Comparison of ENCODE assay signal across 8 cellular contexts in genomic region chr22:43923191-43923590, GRCh38. TPM values are rescaled to one million over a fixed set of nuclear protein-coding genes. Genes with fewer than 3 reads are reported as not detected.
A peak's percentile ranks its signal among the peaks of the same experiment; 100 is the strongest.
DNase-seq lines count a peak whose midpoint lies in the region; ATAC-seq, FAIRE-seq and TF ChIP-seq lines count a peak whose summit lies in the region.

No MANE protein-coding gene starts in this region.

- intact Hi-C loops in A673 (cut with micrococcal nuclease; ENCODE audit: unreplicated experiment) = no loop called here

- no peaks in the 10 kb centered on the region for H3K79me2 ChIP-seq in hepatocyte

- H2AFZ ChIP-seq in hepatocyte = peak overlapping the region; percentile 87

- H3K4me2 ChIP-seq in hepatocyte = peak overlapping the region; percentile 94

- POLR2A ChIA-PET in A673 (lab: Charles Lee; ENCODE audit: low non-redundant PET) = no interaction called here

- H3K27ac ChIP-seq in A673 (ENCODE audit: low read depth, low read length, poor library complexity, severe bottlenecking) (no peak overlapping the region), WERI-Rb-1 (peak overlapping the region; percentile 72), hepatocyte (peak overlapping the region; percentile 70)

- no peaks in the 10 kb centered on the region for H3K36me3 Mint-ChIP-seq in stimulated activated naive CD8-positive, alpha-beta T cell treated with anti-CD3 and anti-CD28 coated beads, Interleukin-15, Interleukin-2, amounts not matched to agents 100 ng/mL and 50 ng/mL, for 24 hours (ENCODE audit: low read depth)

- H3K4me1 ChIP-seq in A673 (ENCODE audit: insufficient read depth, low read length, poor library complexity, severe bottlenecking) (peaks cover 20% of the 10 kb centered on the region), hepatocyte (ENCODE audit: insufficient read depth) (peaks cover 6% of the 10 kb centered on the region)

- no peaks in the 10 kb centered on the region for H4K20me1 ChIP-seq in hepatocyte (ENCODE audit: insufficient read depth, poor library complexity, severe bottlenecking)

- no peaks in the 10 kb centered on the region for H3K9me2 ChIP-seq in hepatocyte (replicated peaks; ENCODE audit: insufficient read depth)

- no TSS peak for BruUV-seq in A673 (replicated peaks; lab: Mats Ljungman, UMichigan)

- ATAC-seq in GM18907 (IDR thresholded peaks at IDR 0.05; ENCODE audit: unreplicated experiment) = no peak
- ATAC-seq in GM18868 (IDR thresholded peaks at IDR 0.05; ENCODE audit: unreplicated experiment) = no peak

- no peak for TF ChIP-seq POLR2A in GM12891 (IDR thresholded peaks at IDR 0.05; ENCODE audit: low read depth, low read length)

- H3K27me3 Mint-ChIP-seq in stimulated activated naive CD8-positive, alpha-beta T cell treated with anti-CD3 and anti-CD28 coated beads, Interleukin-15, Interleukin-2, amounts not matched to agents 100 ng/mL and 50 ng/mL, for 24 hours = peaks cover 25% of the 10 kb centered on the region

- DNase-seq in A673 (ENCODE audit: low spot score) = no peak
- DNase-seq in GM12891 (ENCODE audit: insufficient read length, low spot score) = no peak
- DNase-seq in WERI-Rb-1 = no peak
- no peak for DNase-seq in hepatocyte (ENCODE audit: low spot score)
- DNase-seq in DMS 273 treated with DMSO at 0.1 percent for 48 hours (lab: John Stamatoyannopoulos, UW) = no peak

- CTCF ChIA-PET in A673 (lab: Charles Lee) = interaction anchor here (1.3 kb wide), 1 partner anchor 22 kb away, joined by 7 read pairs; no protein-coding TSS in a partner anchor

- peak overlapping the region; percentile 70 for H3K4me3 Mint-ChIP-seq in stimulated activated naive CD8-positive, alpha-beta T cell treated with anti-CD3 and anti-CD28 coated beads, Interleukin-15, Interleukin-2, amounts not matched to agents 100 ng/mL and 50 ng/mL, for 24 hours

- FAIRE-seq in GM12891 (lab: Jason Lieb, UNC) = no peak

- H3K4me1 Mint-ChIP-seq in stimulated activated naive CD8-positive, alpha-beta T cell treated with anti-CD3 and anti-CD28 coated beads, Interleukin-15, Interleukin-2, amounts not matched to agents 100 ng/mL and 50 ng/mL, for 24 hours (ENCODE audit: low read depth) = peaks cover 5% of the 10 kb centered on the region

- TF ChIP-seq CTCF in A673 (conservative IDR thresholded peaks at IDR 0.05; ENCODE audit: low read depth, low read length) (no peak), WERI-Rb-1 (IDR thresholded peaks at IDR 0.05; ENCODE audit: low read depth, low read length) (no peak), hepatocyte (IDR thresholded peaks at IDR 0.05; ENCODE audit: poor library complexity) (no peak)

- H3K36me3 ChIP-seq in A673 (ENCODE audit: insufficient read depth, low read length, poor library complexity, severe bottlenecking) (peaks cover 6% of the 10 kb centered on the region), WERI-Rb-1 (peaks cover 21% of the 10 kb centered on the region), hepatocyte (replicated peaks; ENCODE audit: insufficient read depth, low read depth) (no peaks in the 10 kb centered on the region)

- H3K27ac Mint-ChIP-seq in stimulated activated naive CD8-positive, alpha-beta T cell treated with anti-CD3 and anti-CD28 coated beads, Interleukin-15, Interleukin-2, amounts not matched to agents 100 ng/mL and 50 ng/mL, for 24 hours = peak overlapping the region; percentile 34

- WGBS in hepatocyte (ENCODE audit: low lambda C conversion rate, missing lambda C conversion rate) = 1% methylated on average over 11 of the region's 13 CpGs

- no peaks in the 10 kb centered on the region for H3K27me3 ChIP-seq in A673 (replicated peaks; ENCODE audit: insufficient read depth, low read depth, low read length, poor library complexity)
- no peaks in the 10 kb centered on the region for H3K27me3 ChIP-seq in WERI-Rb-1 (ENCODE audit: insufficient read depth, low read depth, severe bottlenecking)
- no peaks in the 10 kb centered on the region for H3K27me3 ChIP-seq in hepatocyte

- H3K9me3 Mint-ChIP-seq in stimulated activated naive CD8-positive, alpha-beta T cell treated with anti-CD3 and anti-CD28 coated beads, Interleukin-15, Interleukin-2, amounts not matched to agents 100 ng/mL and 50 ng/mL, for 24 hours = no peaks in the 10 kb centered on the region

- H3K9me3 ChIP-seq in A673 (ENCODE audit: low read depth, low read length, poor library complexity, severe bottlenecking) (no peaks in the 10 kb centered on the region), WERI-Rb-1 (ENCODE audit: severe bottlenecking) (no peaks in the 10 kb centered on the region), hepatocyte (ENCODE audit: low read depth) (no peaks in the 10 kb centered on the region)

- peak overlapping the region; percentile 80 for H3K4me3 ChIP-seq in A673 (ENCODE audit: low read depth, low read length, poor library complexity, severe bottlenecking)
- H3K4me3 ChIP-seq in WERI-Rb-1 (ENCODE audit: low read depth, low read length) = peak overlapping the region; percentile 42
- H3K4me3 ChIP-seq in hepatocyte = peak overlapping the region; percentile 24

TF ChIP-seq in GM12891, 5 proteins besides CTCF, POLR2A, EP300 and RAD21:
- TF ChIP-seq POU2F2 (IDR thresholded peaks at IDR 0.05; ENCODE audit: low read depth, low read length) (no peak), SPI1 (IDR thresholded peaks at IDR 0.05; ENCODE audit: low read depth, low read length) (peak; percentile 23; the same call in 1 of the 2 replicates)

RNA-seq across cellular contexts. Expression of gene PNPLA3, which starts 0.4 kb away (rescaled TPM):
- total RNA-seq in A673 (2021) = 11.8 and 15.6 TPM in 2 replicates
- polyA plus RNA-seq in GM12891 (2012; ENCODE audit: low read depth, missing spikeins) = 0.08 TPM
- total RNA-seq in hepatocyte = 14.4 and 17.1 TPM in 2 replicates
- polyA plus RNA-seq in hepatocyte = 17.3 and 18.9 TPM in 2 replicates

RNA-seq across cellular contexts. Expression of gene PNPLA5, which starts 31.4 kb away (rescaled TPM):
- total RNA-seq in A673 (2021) = not detected in 2 replicates
- polyA plus RNA-seq in GM12891 (2012; ENCODE audit: low read depth, missing spikeins) = not detected
- 0.57 TPM in 1 of 2 replicates, not detected in the other for total RNA-seq in hepatocyte
- polyA plus RNA-seq in hepatocyte = 0.11 and 0.45 TPM in 2 replicates

RNA-seq across cellular contexts. Expression of gene SAMM50, which starts 32.1 kb away (rescaled TPM):
- total RNA-seq in A673 (2021) = 63.1 and 67.2 TPM in 2 replicates
- 63.1 TPM for polyA plus RNA-seq in GM12891 (2012; ENCODE audit: low read depth, missing spikeins)
- 37.6 and 52.7 TPM in 2 replicates for total RNA-seq in hepatocyte
- polyA plus RNA-seq in hepatocyte = 48.2 and 53.5 TPM in 2 replicates

Comparison
In these comparisons a context has a peak if more than half of its experiments do, and no peak if none do; other contexts are left out.
1. H3K4me3 ChIP-seq: peak in every context shown above with its lines; median percentile 80 in A673; 42 in WERI-Rb-1; 24 in hepatocyte.